In genomic region chr16:83552930-83553329, GRCh38 we compare ENCODE assay signal across 33 cellular contexts.
"Had no signal": no experiment of that assay in that cellular context is flagged by ENCODE, and none has a peak within 500 bp of the region (broad histone marks: within the 10 kb centered on the region; RNA-seq: fewer than 3 reads in every experiment).

No MANE protein-coding gene starts in this region.

- DNase-seq: activated CD4-positive, alpha-beta memory T cell treated with anti-CD3 and anti-CD28 coated beads for 36 hours; activated CD4-positive, alpha-beta T cell treated with anti-CD3 and anti-CD28 coated beads for 1 hour; activated CD4-positive, alpha-beta T cell treated with anti-CD3 and anti-CD28 coated beads for 4 hours; activated CD4-positive, alpha-beta T cell treated with anti-CD3 and anti-CD28 coated beads, Interleukin-2, amount 10 ng/mL, durations not matched to agents 24 days and 14 days; activated CD4-positive, alpha-beta T cell treated with anti-CD3 and anti-CD28 coated beads, Interleukin-2, amount 50 U/mL, for 1 hour; activated CD4-positive, alpha-beta T cell treated with anti-CD3 and anti-CD28 coated beads, Interleukin-2, amount 50 U/mL, for 4 hours; activated CD4-positive, CD25-positive, alpha-beta regulatory T cell; activated CD8-positive, alpha-beta memory T cell treated with anti-CD3 and anti-CD28 coated beads, Interleukin-2, amount 50 U/mL, for 4 hours; activated CD8-positive, alpha-beta T cell treated with anti-CD3 and anti-CD28 coated beads for 36 hours; activated effector memory CD4-positive, alpha-beta T cell treated with anti-CD3 and anti-CD28 coated beads, Interleukin-2, amount 50 U/mL, for 16 hours; activated gamma-delta T cell treated with Interleukin-2 at 50 U/mL for 16 hours; activated naive CD4-positive, alpha-beta T cell; activated naive CD4-positive, alpha-beta T cell treated with anti-CD3 and anti-CD28 coated beads for 36 hours; activated naive CD4-positive, alpha-beta T cell treated with anti-CD3 and anti-CD28 coated beads, Interleukin-2, amount 50 U/mL, for 16 hours; activated naive CD8-positive, alpha-beta T cell treated with anti-CD3 and anti-CD28 coated beads for 36 hours; activated T-cell treated with anti-CD3 and anti-CD28 coated beads for 4 hours; activated T-cell treated with anti-CD3 and anti-CD28 coated beads, Interleukin-2, amount 50 U/mL, for 1 hour; activated T-cell treated with anti-CD3 and anti-CD28 coated beads, Interleukin-2, amount 50 U/mL, for 4 hours; activated T-cell treated with anti-CD3 and anti-CD28 coated beads, Interleukin-2, amount 50 U/mL, for 72 hours; adrenal gland; aorta; body of pancreas; central memory CD4-positive, alpha-beta T cell; T-helper 17 cell; T1000; WERI-Rb-1 had no signal

- H3K36me3 ChIP-seq: adrenal gland, brain microvascular endothelial cell, breast epithelium, WERI-Rb-1 had no signal

- H3K27ac ChIP-seq: adrenal gland, body of pancreas, brain microvascular endothelial cell, breast epithelium, WERI-Rb-1 had no signal

- ATAC-seq: activated CD4-positive, CD25-positive, alpha-beta regulatory T cell treated with anti-CD3 and anti-CD28 coated beads, Interleukin-2, amount 50 U/mL, for 24 hours; activated CD8-positive, alpha-beta T cell treated with anti-CD3 and anti-CD28 coated beads for 36 hours; activated naive CD4-positive, alpha-beta T cell treated with anti-CD3 and anti-CD28 coated beads, Interleukin-2, amount 50 U/mL, for 72 hours; activated T-cell treated with anti-CD3 and anti-CD28 coated beads, Interleukin-2, amount 50 U/mL, for 4 hours; activated T-cell treated with anti-CD3 and anti-CD28 coated beads, Interleukin-2, amount 50 U/mL, for 72 hours; activated T-helper 17 cell treated with anti-CD3 and anti-CD28 coated beads, Interleukin-2, amount 50 U/mL, for 72 hours; body of pancreas; T-helper 17 cell; WTC11 had no signal

- H3K4me1 ChIP-seq: adrenal gland, body of pancreas, breast epithelium had no signal

- FAIRE-seq: colon had no signal

- H3K9me3 ChIP-seq: adrenal gland, body of pancreas, breast epithelium had no signal

- H3K4me3 ChIP-seq: adrenal gland, body of pancreas, breast epithelium had no signal

- H3K27me3 ChIP-seq: adrenal gland, body of pancreas, brain microvascular endothelial cell, breast epithelium had no signal
